ENCODE assay signal across 8 cellular contexts in the genomic region with DNA sequence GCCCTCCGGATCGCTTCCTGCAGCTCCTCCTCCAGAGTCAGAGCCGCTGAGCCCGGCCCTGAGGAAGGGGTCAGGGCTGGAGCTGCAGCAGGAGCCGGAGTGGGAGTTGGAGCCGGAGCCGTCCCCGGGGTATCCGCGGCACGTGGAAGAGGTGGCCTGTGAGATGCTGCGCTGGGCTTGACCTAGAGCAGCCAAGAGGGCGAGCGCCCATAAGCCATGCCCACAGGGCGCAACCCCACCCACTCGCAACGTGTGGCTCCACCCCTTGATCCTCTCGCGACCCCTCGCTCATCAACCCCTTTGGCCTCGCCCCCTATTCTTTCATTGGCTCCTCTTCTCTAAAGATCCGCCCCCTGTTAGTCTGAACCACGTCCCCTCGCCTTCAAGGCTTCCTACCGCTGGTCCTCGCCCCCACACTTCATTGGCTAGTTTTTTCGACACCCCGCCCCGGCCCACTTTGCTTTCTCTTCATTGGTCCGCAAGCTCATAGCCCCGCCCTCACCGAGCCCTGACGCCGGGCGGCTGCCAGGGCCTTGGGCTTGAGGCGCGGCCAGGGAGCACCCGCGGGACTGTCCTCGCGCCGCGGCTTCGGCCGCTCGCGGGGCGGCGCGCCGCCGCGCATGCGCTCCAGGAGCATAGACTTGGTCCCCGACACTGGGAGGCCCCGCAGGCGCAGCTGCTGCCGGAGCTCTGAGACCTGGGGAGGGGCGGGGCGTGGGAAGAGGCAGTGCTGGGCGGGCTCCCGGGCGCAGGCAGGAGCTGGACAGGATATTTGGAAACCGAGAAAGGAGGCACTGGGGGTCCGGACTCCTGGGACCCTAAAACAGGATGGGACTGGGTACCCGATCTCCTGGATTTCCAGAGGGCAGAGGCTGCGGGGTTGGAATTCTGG. TPM values are rescaled to one million over a fixed set of nuclear protein-coding genes. Genes with fewer than 3 reads are reported as not detected.
DNase-seq lines count a peak whose midpoint lies in the region; ATAC-seq and TF ChIP-seq lines count a peak whose summit lies in the region.

No MANE protein-coding gene starts in this region.

- ATAC-seq in HG03432 (IDR thresholded peaks at IDR 0.05; ENCODE audit: unreplicated experiment) = peak; percentile 87

- peak overlapping the region; percentile 54 to 96 for H3K9ac ChIP-seq in colonic mucosa (ENCODE audit: low read depth in 2 of 2, low read length in 2 of 2)

- TF ChIP-seq CTCF in colonic mucosa (IDR thresholded peaks at IDR 0.05) = no peak

- H3K27me3 ChIP-seq in colonic mucosa (no peaks in the 10 kb centered on the region), layer of hippocampus (ENCODE audit: control insufficient read depth, insufficient read depth, low read length) (no peaks in the 10 kb centered on the region)

- H3K4me3 ChIP-seq in colonic mucosa = peak overlapping the region; percentile 51

- peak overlapping the region; percentile 58 for H3K27ac ChIP-seq in colonic mucosa
- peak overlapping the region; percentile 94 for H3K27ac ChIP-seq in layer of hippocampus (ENCODE audit: low read depth, low read length)

- H3K4me1 ChIP-seq in colonic mucosa = peaks cover 15% of the 10 kb centered on the region

- intact Hi-C loops in colonic mucosa (cut with DNase I) = no loop called here

- DNase-seq in Ammon's horn (ENCODE audit: low spot score) (peak; percentile 100), NCI-H510A treated with DMSO at 0.1 percent for 48 hours (lab: John Stamatoyannopoulos, UW) (peak; percentile 99), colonic mucosa (peak; percentile 99)
- peak; percentile 95 to 96 for DNase-seq in activated CD4-positive, alpha-beta T cell treated with anti-CD3 and anti-CD28 coated beads for 4 hours
- peak; percentile 88 to 98 (median 93) for DNase-seq in stimulated activated CD4-positive, alpha-beta T cell treated with anti-CD3 and anti-CD28 coated beads, Interleukin-1b, Interleukin-23, amount 100 ng/mL, for 24 hours (ENCODE audit: low read depth in 4 of 4, low spot score in 1 of 4)

- H3K36me3 ChIP-seq in colonic mucosa = no peaks in the 10 kb centered on the region

- no peaks in the 10 kb centered on the region for H3K9me3 ChIP-seq in colonic mucosa

- peak; percentile 52 for TF ChIP-seq POLR2A in GM19193 (IDR thresholded peaks at IDR 0.05; ENCODE audit: extremely low read depth, insufficient read depth, insufficient read length)

RNA-seq across cellular contexts. Expression of a gene that starts 5.4 kb away (rescaled TPM):
- total RNA-seq in colonic mucosa = 1 to 10 TPM in 1 of 2 donors, under 1 TPM in 1; 0.35 to 1.2 TPM

RNA-seq across cellular contexts. Expression of a gene that starts 18.3 kb away (rescaled TPM):
- 100 to 1,000 TPM; 125 to 141 TPM for total RNA-seq in colonic mucosa

RNA-seq across cellular contexts. Expression of a gene that starts 26.3 kb away (rescaled TPM):
- total RNA-seq in colonic mucosa = 1 to 10 TPM; 2.2 to 4.8 TPM

RNA-seq across cellular contexts. Expression of a gene that starts 32.6 kb away (rescaled TPM):
- total RNA-seq in colonic mucosa = not detected

RNA-seq across cellular contexts. Expression of a gene that starts 38.3 kb away (rescaled TPM):
- under 1 TPM; 0.59 to 0.80 TPM for total RNA-seq in colonic mucosa

Comparison
In these comparisons a context has a peak if more than half of its experiments do, and no peak if none do; other contexts are left out.
1. Peak in every context shown above with its lines: DNase-seq, ATAC-seq, H3K4me3 ChIP-seq and H3K27ac ChIP-seq.